In genomic region chr16:16020291-16020690, GRCh38 we compare ENCODE assay signal across 1 cellular context.
TF ChIP-seq lines count a peak whose summit lies in the region.

No MANE protein-coding gene starts in this region.

TF ChIP-seq in IMR-90, 13 proteins besides CTCF, POLR2A, EP300 and RAD21:
- TF ChIP-seq MAFK (IDR thresholded peaks at IDR 0.05; ENCODE audit: low read depth, low read length), result no peak
- TF ChIP-seq MAZ (IDR thresholded peaks at IDR 0.05; ENCODE audit: borderline replicate concordance, low read depth, low read length), result no peak
- TF ChIP-seq CHD1 (IDR thresholded peaks at IDR 0.05; ENCODE audit: low read depth, low read length), result no peak
- TF ChIP-seq SMC3 (IDR thresholded peaks at IDR 0.05; ENCODE audit: low read depth, low read length), result no peak
- TF ChIP-seq BHLHE40 (IDR thresholded peaks at IDR 0.05; ENCODE audit: low read depth, low read length), result no peak
- no peak for TF ChIP-seq FOS (IDR thresholded peaks at IDR 0.05; ENCODE audit: low read depth, low read length)
- TF ChIP-seq, protein P1, sequence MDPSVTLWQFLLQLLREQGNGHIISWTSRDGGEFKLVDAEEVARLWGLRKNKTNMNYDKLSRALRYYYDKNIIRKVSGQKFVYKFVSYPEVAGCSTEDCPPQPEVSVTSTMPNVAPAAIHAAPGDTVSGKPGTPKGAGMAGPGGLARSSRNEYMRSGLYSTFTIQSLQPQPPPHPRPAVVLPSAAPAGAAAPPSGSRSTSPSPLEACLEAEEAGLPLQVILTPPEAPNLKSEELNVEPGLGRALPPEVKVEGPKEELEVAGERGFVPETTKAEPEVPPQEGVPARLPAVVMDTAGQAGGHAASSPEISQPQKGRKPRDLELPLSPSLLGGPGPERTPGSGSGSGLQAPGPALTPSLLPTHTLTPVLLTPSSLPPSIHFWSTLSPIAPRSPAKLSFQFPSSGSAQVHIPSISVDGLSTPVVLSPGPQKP (IDR thresholded peaks at IDR 0.05; ENCODE audit: borderline replicate concordance, low read depth, low read length), result no peak
- no peak for TF ChIP-seq RFX5 (IDR thresholded peaks at IDR 0.05; ENCODE audit: low read depth, low read length)
- TF ChIP-seq USF2 (IDR thresholded peaks at IDR 0.05; ENCODE audit: low read depth, low read length), result no peak
- no peak for TF ChIP-seq NFE2L2 (IDR thresholded peaks at IDR 0.05; ENCODE audit: low read depth, low read length)
